Comparison of ENCODE assay signal across 17 cellular contexts in the genomic region with DNA sequence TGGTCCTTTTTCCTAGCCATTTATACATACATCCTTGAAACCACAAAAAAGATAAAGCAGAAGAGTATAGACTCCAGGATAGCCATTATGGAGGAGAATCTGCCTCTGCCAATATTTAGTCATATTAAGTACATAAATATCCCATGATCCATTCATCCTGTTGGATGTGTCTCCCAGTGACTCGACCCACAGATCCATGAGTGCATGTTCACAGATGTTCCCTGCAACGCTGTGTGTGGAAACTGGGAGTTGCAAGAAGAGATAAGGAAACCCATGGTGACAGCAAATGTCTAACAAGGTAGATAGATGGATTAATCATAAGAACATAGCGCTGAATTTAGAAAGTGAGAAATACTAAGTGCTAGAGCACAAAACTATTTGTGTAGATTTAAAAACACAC. TPM values are rescaled to one million over a fixed set of nuclear protein-coding genes. Genes with fewer than 3 reads are reported as not detected.
DNase-seq lines count a peak whose midpoint lies in the region; ATAC-seq, FAIRE-seq and TF ChIP-seq lines count a peak whose summit lies in the region.
"Had no signal": no experiment of that assay in that cellular context is flagged by ENCODE, and none has a peak within 500 bp of the region (broad histone marks: within the 10 kb centered on the region; RNA-seq: fewer than 3 reads in every experiment).

No MANE protein-coding gene starts in this region.

- TF ChIP-seq POLR2A in HepG2 (IDR thresholded peaks at IDR 0.05; ENCODE audit: insufficient read depth in 1 of 2, low read depth in 2 of 2, low read length in 2 of 2) (no peak), right lobe of liver (IDR thresholded peaks at IDR 0.05) (no peak)

- CTCF ChIA-PET in HepG2 (lab: Yijun Ruan, JAX; ENCODE audit: low intra/inter-chr PET ratio, low total read pairs): no interaction called here

- H3K79me2 ChIP-seq in HepG2 (ENCODE audit: insufficient read depth, low read length): peaks cover 24% of the 10 kb centered on the region

- no peak for FAIRE-seq in HepG2 (lab: Jason Lieb, UNC)
- FAIRE-seq: endometrium, K562, keratinocyte, TTC549 had no signal

- TF ChIP-seq CTCF in HepG2 (CRISPR knock-in tag; IDR thresholded peaks at IDR 0.05): no peak
- TF ChIP-seq CTCF in right lobe of liver (IDR thresholded peaks at IDR 0.05): no peak

- in situ Hi-C loops in HepG2 (cut with HindIII; ENCODE audit: extremely low pct_ligation_motif_present, low pct_unique_long_range_greater_than_20kb): no loop called here

- H3K27ac Mint-ChIP-seq in stimulated activated naive B cell treated with anti-CD40 and anti-IgM and Interleukin-4, amounts not matched to agents 10 μg/mL and 1 μg/mL and 100 μg/mL, for 72 hours: peak overlapping the region; percentile 59

- H3K4me1 ChIP-seq in HepG2 (ENCODE audit: insufficient read depth, low read length) (peaks cover 62% of the 10 kb centered on the region), right lobe of liver (no peaks in the 10 kb centered on the region)
- H3K4me1 ChIP-seq: BE2C had no signal

- H3K27me3 ChIP-seq in HepG2 (ENCODE audit: control insufficient read depth in 1 of 2, insufficient read depth in 2 of 2, low read length in 2 of 2): no peaks in the 10 kb centered on the region
- no peaks in the 10 kb centered on the region for H3K27me3 ChIP-seq in right lobe of liver
- H3K27me3 ChIP-seq: BE2C had no signal

- peak overlapping the region in 1 of 2 donors; percentile 9 for H3K4me3 Mint-ChIP-seq in stimulated activated naive B cell treated with anti-CD40 and anti-IgM and Interleukin-4, amounts not matched to agents 10 μg/mL and 1 μg/mL and 100 μg/mL, for 72 hours

- DNase-seq in HepG2 (ENCODE audit: low spot score) (no peak), right lobe of liver (no peak), RKO (ENCODE audit: low spot score) (peak; percentile 68), epithelial cell of prostate (ENCODE audit: low read depth, low spot score) (no peak), NK-92 (lab: John Stamatoyannopoulos, UW; ENCODE audit: unreplicated experiment) (no peak), NCI-H1048 (lab: John Stamatoyannopoulos, UW) (no peak), NCI-H1417 (lab: John Stamatoyannopoulos, UW) (no peak)
- no peak for DNase-seq in stimulated activated naive B cell treated with anti-CD40 and anti-IgM and Interleukin-4, amounts not matched to agents 10 μg/mL and 1 μg/mL and 100 μg/mL, for 72 hours
- DNase-seq: BE2C, DMS 273 treated with DMSO at 0.1 percent for 48 hours, head of caudate nucleus, NCI-H345 had no signal

- H3K9me3 Mint-ChIP-seq in stimulated activated naive B cell treated with anti-CD40 and anti-IgM and Interleukin-4, amounts not matched to agents 10 μg/mL and 1 μg/mL and 100 μg/mL, for 72 hours: no peaks in the 10 kb centered on the region

- intact Hi-C loops in HepG2 (cut with micrococcal nuclease; ENCODE audit: unreplicated experiment): loop anchor here (1.0 kb wide), 1 partner anchor 33 kb away; no protein-coding TSS in a partner anchor
- intact Hi-C loops in right lobe of liver (cut with DNase I): no loop called here

- H3K4me3 ChIP-seq in HepG2 (replicated peaks in 1 of 3; ENCODE audit: insufficient read depth in 1 of 3, low read depth in 2 of 3, low read length in 3 of 3) (no peak overlapping the region), right lobe of liver (no peak overlapping the region)
- H3K4me3 ChIP-seq: K562 had no signal

- no peak for TF ChIP-seq RAD21 in HepG2 (CRISPR knock-in tag; IDR thresholded peaks at IDR 0.05)

- H3K27me3 Mint-ChIP-seq in stimulated activated naive B cell treated with anti-CD40 and anti-IgM and Interleukin-4, amounts not matched to agents 10 μg/mL and 1 μg/mL and 100 μg/mL, for 72 hours: no peaks in the 10 kb centered on the region

- H3K36me3 ChIP-seq in HepG2 (replicated peaks in 1 of 2; ENCODE audit: control insufficient read depth in 1 of 2, insufficient read depth in 2 of 2, low read length in 2 of 2): peaks cover 1 to 8% of the 10 kb centered on the region in 2 experiments; a peak in 2 of 5 replicates
- no peaks in the 10 kb centered on the region for H3K36me3 ChIP-seq in right lobe of liver
- H3K36me3 ChIP-seq: BE2C had no signal

- H3K27ac ChIP-seq in HepG2 (ENCODE audit: extremely low read length, insufficient read depth, low read length) (no peak overlapping the region), right lobe of liver (no peak overlapping the region), epithelial cell of prostate (peak overlapping the region; percentile 80)

- no peaks in the 10 kb centered on the region for H3K9me3 ChIP-seq in HepG2 (ENCODE audit: low read length)
- H3K9me3 ChIP-seq in right lobe of liver: no peaks in the 10 kb centered on the region
- H3K9me3 ChIP-seq: BE2C had no signal

- ATAC-seq in HepG2 (no peak), right lobe of liver (no peak)
- no peak for ATAC-seq in stimulated activated naive B cell treated with anti-CD40 and anti-IgM and Interleukin-4, amounts not matched to agents 10 μg/mL and 1 μg/mL and 100 μg/mL, for 72 hours (replicated peaks)
- ATAC-seq: K562, sciatic nerve had no signal

- no peak overlapping the region for H3K9ac ChIP-seq in HepG2 (ENCODE audit: insufficient read depth, low read depth, low read length)

- TSS peak; percentile 3 for BruUV-seq in HepG2 (replicated peaks; lab: Mats Ljungman, UMichigan)

- WGBS in HepG2 (ENCODE audit: low lambda C conversion rate): 97% methylated on average over 3 of the region's 3 CpGs
- 69% methylated on average over 3 of the region's 3 CpGs for WGBS in right lobe of liver (ENCODE audit: insufficient coverage, low coverage, low lambda C conversion rate, missing lambda C conversion rate)

- H3K4me2 ChIP-seq in HepG2 (ENCODE audit: low read depth, low read length): no peak overlapping the region

- H4K20me1 ChIP-seq in HepG2 (ENCODE audit: insufficient read depth, low read length): no peaks in the 10 kb centered on the region

- H2AFZ ChIP-seq in HepG2 (ENCODE audit: low read length): no peak overlapping the region

- POLR2A ChIA-PET in HepG2 (lab: Yijun Ruan, JAX): no interaction called here

- peaks cover 22 to 37% of the 10 kb centered on the region in 2 donors for H3K4me1 Mint-ChIP-seq in stimulated activated naive B cell treated with anti-CD40 and anti-IgM and Interleukin-4, amounts not matched to agents 10 μg/mL and 1 μg/mL and 100 μg/mL, for 72 hours

- H3K36me3 Mint-ChIP-seq in stimulated activated naive B cell treated with anti-CD40 and anti-IgM and Interleukin-4, amounts not matched to agents 10 μg/mL and 1 μg/mL and 100 μg/mL, for 72 hours: peaks cover 2 to 7% of the 10 kb centered on the region in 2 donors

- TF ChIP-seq EP300 in HepG2 (IDR thresholded peaks at IDR 0.05; ENCODE audit: low read depth in 2 of 2, low read length in 2 of 2): no peak
- no peak for TF ChIP-seq EP300 in HepG2 (CRISPR knock-in tag; IDR thresholded peaks at IDR 0.05; ENCODE audit: borderline replicate concordance)

TF ChIP-seq in HepG2, 621 proteins besides CTCF, POLR2A, EP300 and RAD21 (continues in another document):
- TF ChIP-seq HOXA7 (CRISPR knock-in tag; IDR thresholded peaks at IDR 0.05) (no peak), ZNF34 (CRISPR knock-in tag; IDR thresholded peaks at IDR 0.05; ENCODE audit: borderline replicate concordance) (no peak)

RNA-seq across cellular contexts. Expression of gene STK39, which starts 34.5 kb away (rescaled TPM):
- total RNA-seq in HepG2 (2016; rRNA removed; fragmentation: Illumina TruSeq; extraction: Trizol) (27.3 and 27.5 TPM in 2 replicates), right lobe of liver (1 to 10 TPM in 1 of 6 experiments, under 1 TPM in 5; 0.29 to 1.2 (median 0.60) TPM)
- total RNA-seq in HepG2 (2016; cell fraction: cytosol; rRNA removed; fragmentation: Illumina TruSeq; extraction: Trizol; ENCODE audit: low read depth): 38.8 and 42.4 TPM in 2 replicates
- 26.6 and 28.7 TPM in 2 replicates for total RNA-seq in HepG2 (2016; cell fraction: insoluble cytoplasmic fraction; rRNA removed; fragmentation: Illumina TruSeq; extraction: Trizol)
- total RNA-seq in HepG2 (2016; cell fraction: membrane; rRNA removed; fragmentation: Illumina TruSeq; extraction: Trizol): 34.3 and 39.4 TPM in 2 replicates
- 28.1 and 30.8 TPM in 2 replicates for total RNA-seq in HepG2 (2016; cell fraction: nucleus; rRNA removed; fragmentation: Illumina TruSeq; extraction: Trizol)
- 34.7 and 38.4 TPM in 2 replicates for polyA plus RNA-seq in HepG2 (2011; rRNA removed)
- 19.6 and 35.4 TPM in 2 replicates for polyA plus RNA-seq in HepG2 (2011; cell fraction: cytosol; rRNA removed)
- 15.4 and 20.0 TPM in 2 replicates for polyA plus RNA-seq in HepG2 (2011; cell fraction: nucleus; rRNA removed)
- 37.9 and 40.1 TPM in 2 replicates for polyA plus RNA-seq in HepG2 (2012)
- polyA plus RNA-seq in HepG2 (2016; cell fraction: cytosol; fragmentation: Illumina TruSeq; extraction: Trizol; ENCODE audit: low read depth): 23.2 and 23.9 TPM in 2 replicates
- polyA plus RNA-seq in HepG2 (2016; cell fraction: insoluble cytoplasmic fraction; fragmentation: Illumina TruSeq; extraction: Trizol; ENCODE audit: low read depth): 39.3 and 39.7 TPM in 2 replicates
- 33.8 and 36.7 TPM in 2 replicates for polyA plus RNA-seq in HepG2 (2016; cell fraction: membrane; fragmentation: Illumina TruSeq; extraction: Trizol; ENCODE audit: low read depth)
- 24.8 and 27.7 TPM in 2 replicates for polyA plus RNA-seq in HepG2 (2016; cell fraction: nucleus; fragmentation: Illumina TruSeq; extraction: Trizol; ENCODE audit: insufficient read depth, low read depth)
- polyA minus RNA-seq in HepG2 (2011; rRNA and poly(A)+ RNA removed; ENCODE audit: low replicate concordance): 2.6 and 29.6 TPM in 2 replicates
- 29.1 and 30.6 TPM in 2 replicates for polyA minus RNA-seq in HepG2 (2011; cell fraction: cytosol; rRNA and poly(A)+ RNA removed)
- 93.1 and 93.4 TPM in 2 replicates for polyA minus RNA-seq in HepG2 (2011; cell fraction: nucleus; rRNA and poly(A)+ RNA removed)

Comparison
In these comparisons a context has a peak if more than half of its experiments do, and no peak if none do; other contexts are left out.
1. RNA of gene STK39, which starts 34.5 kb away (total RNA-seq): 26.6 to 42.4 TPM in HepG2; 0.29 to 1.2 TPM in right lobe of liver; every median in the first group is over 10 times any median in the second.